Comparison of ENCODE assay signal across 1 cellular context in genomic region chr13:30652746-30653145, GRCh38.
TF ChIP-seq lines count a peak whose summit lies in the region.

No MANE protein-coding gene starts in this region.

TF ChIP-seq in IMR-90, 13 proteins besides CTCF, POLR2A, EP300 and RAD21 (continued from another document):
- TF ChIP-seq FOS (IDR thresholded peaks at IDR 0.05; ENCODE audit: low read depth, low read length): no peak
- no peak for TF ChIP-seq ELK1 (IDR thresholded peaks at IDR 0.05; ENCODE audit: borderline replicate concordance, low read depth, low read length)
